In genomic region chr15:100878601-100879000, GRCh38 we compare ENCODE assay signal across 9 cellular contexts. TPM values are rescaled to one million over a fixed set of nuclear protein-coding genes. Genes with fewer than 3 reads are reported as not detected.
A peak's percentile ranks its signal among the peaks of the same experiment; 100 is the strongest.
DNase-seq lines count a peak whose midpoint lies in the region; ATAC-seq and TF ChIP-seq lines count a peak whose summit lies in the region.
"Had no signal": no experiment of that assay in that cellular context is flagged by ENCODE, and none has a peak within 500 bp of the region (broad histone marks: within the 10 kb centered on the region; RNA-seq: fewer than 3 reads in every experiment).

No MANE protein-coding gene starts in this region.

- H3K4me3 ChIP-seq in right atrium auricular region (peak overlapping the region; percentile 39 to 56), right cardiac atrium (ENCODE audit: low read length) (no peak overlapping the region), brain microvascular endothelial cell (ENCODE audit: low read depth, low read length) (peak overlapping the region; percentile 12), mesodermal cell (ENCODE audit: extremely low read depth, insufficient read depth, low read length, poor library complexity, severe bottlenecking) (peak overlapping the region; percentile 19)

- H3K27ac ChIP-seq in right atrium auricular region (no peak overlapping the region), right cardiac atrium (ENCODE audit: low read length) (no peak overlapping the region), brain microvascular endothelial cell (no peak overlapping the region), mesodermal cell (ENCODE audit: low read depth, low read length, severe bottlenecking) (no peak overlapping the region)
- no peak overlapping the region for H3K27ac ChIP-seq in CD4-positive, alpha-beta T cell (ENCODE audit: low read depth, low read length)

- no peak for TF ChIP-seq CTCF in right atrium auricular region (IDR thresholded peaks at IDR 0.05)
- TF ChIP-seq CTCF in brain microvascular endothelial cell (IDR thresholded peaks at IDR 0.05; ENCODE audit: low read depth, low read length, missing control alignments) = no peak
- no peak for TF ChIP-seq CTCF in CD4-positive, alpha-beta T cell (IDR thresholded peaks at IDR 0.05)

- H3K27me3 Mint-ChIP-seq in CD4-positive, alpha-beta T cell = peaks cover 77% of the 10 kb centered on the region

- in situ Hi-C loops in brain microvascular endothelial cell (cut with HindIII; ENCODE audit: low pct_ligation_motif_present, low sequenced_read_pairs) = no loop called here
- in situ Hi-C loops in KBM-7 (cut with MboI; ENCODE audit: low pct_unique_long_range_greater_than_20kb, low sequenced_read_pairs) = no loop called here

- CTCF ChIA-PET in CD4-positive, alpha-beta T cell (lab: Charles Lee) = no interaction called here

- H3K4me1 Mint-ChIP-seq in CD4-positive, alpha-beta T cell (ENCODE audit: low read depth) = no peaks in the 10 kb centered on the region

- peaks cover 0 to 7% of the 10 kb centered on the region in 2 donors for H3K27me3 ChIP-seq in right atrium auricular region
- no peaks in the 10 kb centered on the region for H3K27me3 ChIP-seq in right cardiac atrium (ENCODE audit: control insufficient read depth, insufficient read depth)
- peaks cover 25% of the 10 kb centered on the region for H3K27me3 ChIP-seq in brain microvascular endothelial cell (replicated peaks)
- H3K27me3 ChIP-seq in CD4-positive, alpha-beta T cell (ENCODE audit: control insufficient read depth, insufficient read depth, low read length) = peaks cover 55% of the 10 kb centered on the region

- H3K4me3 Mint-ChIP-seq in CD4-positive, alpha-beta T cell = no peak overlapping the region

- H3K4me1 ChIP-seq in right atrium auricular region (peaks cover 0 to 10% of the 10 kb centered on the region in 2 donors), right cardiac atrium (ENCODE audit: control insufficient read depth, insufficient read depth, low read length) (no peaks in the 10 kb centered on the region), mesodermal cell (ENCODE audit: control insufficient read depth, insufficient read depth, low read length, poor library complexity, severe bottlenecking) (peaks cover 4% of the 10 kb centered on the region)

- H3K9me3 ChIP-seq in right atrium auricular region (no peaks in the 10 kb centered on the region), right cardiac atrium (ENCODE audit: control insufficient read depth, low read length) (no peaks in the 10 kb centered on the region), mesodermal cell (ENCODE audit: control insufficient read depth, low read length) (no peaks in the 10 kb centered on the region)
- H3K9me3 ChIP-seq in CD4-positive, alpha-beta T cell (ENCODE audit: control insufficient read depth, low read length) = no peaks in the 10 kb centered on the region

- DNase-seq in right atrium auricular region (ENCODE audit: low spot score) (no peak), right cardiac atrium (no peak), brain microvascular endothelial cell (no peak), KBM-7 (no peak)
- no peak for DNase-seq in CD4-positive, alpha-beta T cell
- DNase-seq: DND-41 had no signal

- H3K9me3 Mint-ChIP-seq in CD4-positive, alpha-beta T cell = no peaks in the 10 kb centered on the region

- intact Hi-C loops in right cardiac atrium (cut with DNase I) = loop anchor here in 1 of 4 donors (10.0 kb wide), 1 partner anchor 204 kb away; no protein-coding TSS in a partner anchor
- intact Hi-C loops in CD4-positive, alpha-beta T cell (cut with DNase I, micrococcal nuclease) = no loop called here

- ATAC-seq in right cardiac atrium (no peak), HG02852 (IDR thresholded peaks at IDR 0.05; ENCODE audit: unreplicated experiment) (no peak), GM19351 (IDR thresholded peaks at IDR 0.05; ENCODE audit: unreplicated experiment) (no peak)
- no peak for ATAC-seq in CD4-positive, alpha-beta T cell (ENCODE audit: poor library complexity)

- H3K36me3 ChIP-seq in right atrium auricular region (no peaks in the 10 kb centered on the region), brain microvascular endothelial cell (replicated peaks) (no peaks in the 10 kb centered on the region), mesodermal cell (ENCODE audit: control insufficient read depth, insufficient read depth, low read length) (no peaks in the 10 kb centered on the region)

- H3K36me3 Mint-ChIP-seq in CD4-positive, alpha-beta T cell (ENCODE audit: low read depth) = no peaks in the 10 kb centered on the region

- WGBS in right cardiac atrium = 57% methylated on average over 12 of the region's 12 CpGs
- WGBS in mesodermal cell (ENCODE audit: insufficient coverage in 2 of 2), 2 experiments = 11 to 14% methylated on average over 6 to 7 of the region's 12 CpGs

- no peak overlapping the region for H3K27ac Mint-ChIP-seq in CD4-positive, alpha-beta T cell

- POLR2A ChIA-PET in CD4-positive, alpha-beta T cell (lab: Charles Lee) = no interaction called here

RNA-seq across cellular contexts. Expression of gene ALDH1A3, which starts 1.0 kb away (rescaled TPM):
- total RNA-seq in right atrium auricular region (10 to 100 TPM; 14.7 to 19.7 TPM), right cardiac atrium (10 to 100 TPM in 1 of 4 donors, 1 to 10 TPM in 3; 8.4 to 10.3 (median 9.2) TPM)
- 8.3 TPM for polyA plus RNA-seq in right cardiac atrium
- 2.2 TPM for polyA plus RNA-seq in mesodermal cell (2013, experiment 1 of 2)
- polyA plus RNA-seq in mesodermal cell (2013, experiment 2 of 2) = 1.5 TPM
- total RNA-seq in CD4-positive, alpha-beta T cell = not detected

RNA-seq across cellular contexts. Expression of gene LRRK1, which starts 40.6 kb away (rescaled TPM):
- total RNA-seq in right atrium auricular region = 1 to 10 TPM; 1.9 to 4.4 TPM
- 1 to 10 TPM; 4.4 to 7.6 (median 6.2) TPM for total RNA-seq in right cardiac atrium
- polyA plus RNA-seq in right cardiac atrium = 2.9 TPM
- 0.59 TPM for polyA plus RNA-seq in mesodermal cell (2013, experiment 1 of 2)
- polyA plus RNA-seq in mesodermal cell (2013, experiment 2 of 2) = 0.76 TPM
- under 1 TPM; 0.60 to 0.73 TPM for total RNA-seq in CD4-positive, alpha-beta T cell

Comparison
In these comparisons a context has a peak if more than half of its experiments do, and no peak if none do; other contexts are left out.
1. RNA of gene ALDH1A3, which starts 1.0 kb away (total RNA-seq): 14.7 to 19.7 TPM in right atrium auricular region and 8.4 to 10.3 TPM in right cardiac atrium; not detected in CD4-positive, alpha-beta T cell; every median in the first group is over 4 times any median in the second.